In the genomic region with DNA sequence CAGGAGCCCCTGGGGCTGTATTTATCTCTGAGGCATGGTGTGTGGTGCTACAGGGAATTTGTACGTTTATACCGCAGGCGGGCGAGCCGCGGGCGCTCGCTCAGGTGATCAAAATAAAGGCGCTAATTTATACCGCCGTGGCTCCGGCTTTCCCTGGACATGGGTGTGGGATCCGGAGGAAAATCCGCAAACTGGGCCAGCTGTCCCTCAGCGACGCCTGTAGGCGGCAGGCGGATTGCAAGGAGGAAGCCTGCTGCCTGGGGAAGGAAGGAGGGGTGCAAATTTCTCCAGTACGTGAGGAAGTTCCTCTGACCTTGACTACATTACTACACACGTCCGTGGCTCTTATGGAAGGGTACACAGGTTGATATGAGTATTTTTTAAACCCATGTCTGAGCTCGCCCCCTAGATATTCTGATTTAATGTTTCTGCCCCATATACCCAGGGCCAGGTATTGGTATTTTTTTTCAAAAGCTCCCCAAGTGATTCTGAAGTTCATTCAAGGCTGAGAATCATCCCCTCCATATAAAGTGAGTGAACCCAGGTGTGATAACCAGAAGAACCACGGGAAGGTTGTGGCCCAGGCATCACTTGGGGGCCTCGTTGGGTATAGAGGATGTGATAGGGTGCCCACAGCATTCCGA, we compare ENCODE assay signal across 10 cellular contexts. TPM values are rescaled to one million over a fixed set of nuclear protein-coding genes. Genes with fewer than 3 reads are reported as not detected.
DNase-seq lines count a peak whose midpoint lies in the region; FAIRE-seq and TF ChIP-seq lines count a peak whose summit lies in the region.
"Had no signal": no experiment of that assay in that cellular context is flagged by ENCODE, and none has a peak within 500 bp of the region (broad histone marks: within the 10 kb centered on the region; RNA-seq: fewer than 3 reads in every experiment).

No MANE protein-coding gene starts in this region.

- no peak overlapping the region for H3K4ac ChIP-seq in trophoblast cell (ENCODE audit: low read depth, low read length)

- dilution Hi-C loops in endothelial cell of umbilical vein (cut with MboI; ENCODE audit: extremely low pct_ligation_motif_present, low sequenced_read_pairs), result no loop called here

- no peak overlapping the region for H4K8ac ChIP-seq in trophoblast cell (ENCODE audit: low read depth, low read length)

- intact Hi-C loops in endothelial cell of umbilical vein (cut with micrococcal nuclease) (no loop called here), OCI-LY7 (cut with micrococcal nuclease; ENCODE audit: unreplicated experiment) (no loop called here)

- POLR2A ChIA-PET in endothelial cell of umbilical vein (lab: Charles Lee), result no interaction called here
- POLR2A ChIA-PET in OCI-LY7 (lab: Charles Lee), result no interaction called here

- no peak overlapping the region for H4K91ac ChIP-seq in trophoblast cell (ENCODE audit: low read depth, low read length)

- no peak for FAIRE-seq in endothelial cell of umbilical vein (lab: Jason Lieb, UNC)
- FAIRE-seq: A204.1 had no signal

- no peaks in the 10 kb centered on the region for H3K9me1 ChIP-seq in endothelial cell of umbilical vein (replicated peaks; ENCODE audit: control insufficient read depth, extremely low read depth, insufficient read depth, low read length)

- H2AFZ ChIP-seq in endothelial cell of umbilical vein (ENCODE audit: low read depth, low read length) (no peak overlapping the region), trophoblast cell (ENCODE audit: insufficient read depth, low read length, poor library complexity) (no peak overlapping the region), OCI-LY7 (ENCODE audit: low read length) (no peak overlapping the region)

- H3K14ac ChIP-seq in trophoblast cell (ENCODE audit: low read length), result no peak overlapping the region

- no peak overlapping the region for H3K23ac ChIP-seq in trophoblast cell (ENCODE audit: low read length)

- no peak overlapping the region for H2BK12ac ChIP-seq in trophoblast cell (ENCODE audit: low read length)

- H3K4me2 ChIP-seq in endothelial cell of umbilical vein (ENCODE audit: insufficient read depth, low read length) (no peak overlapping the region), trophoblast cell (ENCODE audit: low read length) (no peak overlapping the region), OCI-LY7 (ENCODE audit: low read length) (no peak overlapping the region)

- BruUV-seq in endothelial cell of umbilical vein (replicated peaks; lab: Mats Ljungman, UMichigan) (no TSS peak), OCI-LY7 (replicated peaks; lab: Mats Ljungman, UMichigan) (no TSS peak)

- H3K4me1 ChIP-seq in endothelial cell of umbilical vein (ENCODE audit: control insufficient read depth, extremely low read depth, insufficient read depth, low read length), result no peaks in the 10 kb centered on the region
- peaks cover 4 to 6% of the 10 kb centered on the region in 2 experiments for H3K4me1 ChIP-seq in trophoblast cell (ENCODE audit: control insufficient read depth in 1 of 2, insufficient read depth in 2 of 2, low read length in 2 of 2)
- no peaks in the 10 kb centered on the region for H3K4me1 ChIP-seq in OCI-LY7 (ENCODE audit: insufficient read depth, low read length, poor library complexity, severe bottlenecking)

- H3K27me3 ChIP-seq in endothelial cell of umbilical vein (ENCODE audit: control insufficient read depth in 2 of 2, insufficient read depth in 2 of 2, low read length in 2 of 2) (peaks cover 63 to 73% of the 10 kb centered on the region in 2 experiments), trophoblast cell (ENCODE audit: insufficient read depth, low read length) (peaks cover 59% of the 10 kb centered on the region)

- no peak overlapping the region for H2AK5ac ChIP-seq in trophoblast cell (ENCODE audit: low read length)

- H3K36me3 ChIP-seq in endothelial cell of umbilical vein (ENCODE audit: control insufficient read depth in 2 of 2, extremely low read depth in 1 of 2, insufficient read depth in 2 of 2, low read length in 2 of 2) (no peaks in the 10 kb centered on the region), trophoblast cell (ENCODE audit: control insufficient read depth in 1 of 2, insufficient read depth in 2 of 2, low read length in 2 of 2) (no peaks in the 10 kb centered on the region), OCI-LY7 (ENCODE audit: insufficient read depth, low read length) (no peaks in the 10 kb centered on the region)

- H3K4me3 ChIP-seq in endothelial cell of umbilical vein (replicated peaks in 1 of 3; ENCODE audit: insufficient read depth in 1 of 3, low read depth in 1 of 3, low read length in 3 of 3) (no peak overlapping the region), trophoblast cell (ENCODE audit: low read depth, low read length) (no peak overlapping the region), OCI-LY7 (ENCODE audit: low read depth, low read length, poor library complexity, severe bottlenecking) (no peak overlapping the region)

- no peak overlapping the region for H3K27ac ChIP-seq in endothelial cell of umbilical vein (ENCODE audit: insufficient read depth, low read depth, low read length)
- no peak overlapping the region for H3K27ac ChIP-seq in trophoblast cell (ENCODE audit: low read depth, low read length)
- no peak overlapping the region for H3K27ac ChIP-seq in OCI-LY7 (ENCODE audit: low read depth, low read length, poor library complexity, severe bottlenecking)

- TF ChIP-seq CTCF in endothelial cell of umbilical vein (IDR thresholded peaks at IDR 0.05; ENCODE audit: extremely low read depth in 1 of 2, insufficient read depth in 1 of 2, low read depth in 1 of 2, low read length in 2 of 2) (peak; percentile 38 to 58), OCI-LY7 (conservative IDR thresholded peaks at IDR 0.05; ENCODE audit: low read length) (no peak)

- H3K9me3 ChIP-seq in endothelial cell of umbilical vein (replicated peaks; ENCODE audit: control insufficient read depth, insufficient read depth, low read length) (no peaks in the 10 kb centered on the region), trophoblast cell (ENCODE audit: insufficient read depth, low read depth, low read length) (peaks cover 11% of the 10 kb centered on the region), OCI-LY7 (ENCODE audit: low read length) (no peaks in the 10 kb centered on the region)

- no peak overlapping the region for H2BK5ac ChIP-seq in trophoblast cell (ENCODE audit: low read depth, low read length, poor library complexity)

- TF ChIP-seq POLR2A in endothelial cell of umbilical vein (IDR thresholded peaks at IDR 0.05; ENCODE audit: low read depth, low read length), result no peak

- no peaks in the 10 kb centered on the region for H3K79me2 ChIP-seq in endothelial cell of umbilical vein (ENCODE audit: control insufficient read depth, insufficient read depth, low read length)
- no peaks in the 10 kb centered on the region for H3K79me2 ChIP-seq in trophoblast cell (ENCODE audit: control insufficient read depth, insufficient read depth, low read length, poor library complexity)
- no peaks in the 10 kb centered on the region for H3K79me2 ChIP-seq in OCI-LY7 (ENCODE audit: insufficient read depth, low read depth, low read length)

- H3K9me2 ChIP-seq in OCI-LY7 (ENCODE audit: insufficient read depth, low read length), result no peaks in the 10 kb centered on the region

- H3K79me1 ChIP-seq in trophoblast cell (ENCODE audit: low read length), result no peaks in the 10 kb centered on the region

- H3K18ac ChIP-seq in trophoblast cell (ENCODE audit: low read length), result no peak overlapping the region

- no CpG with 5 or more reads among the region's 25 CpGs for WGBS in trophoblast cell (ENCODE audit: extremely low coverage, insufficient coverage, insufficient read length)

- CTCF ChIA-PET in endothelial cell of umbilical vein (lab: Charles Lee), result interaction anchor here (0.7 to 7.8 kb wide), 4 partner anchors 9 to 269 kb away, joined by 3 to 62 read pairs (median 16); no protein-coding TSS in a partner anchor
- CTCF ChIA-PET in OCI-LY7 (lab: Charles Lee; ENCODE audit: unreplicated experiment), result no interaction called here

- peak; percentile 72 for DNase-seq in DMS 273 (lab: John Stamatoyannopoulos, UW; ENCODE audit: unreplicated experiment)
- no peak for DNase-seq in DMS 273 treated with DMSO at 0.1 percent for 48 hours (lab: John Stamatoyannopoulos, UW)
- DNase-seq in NCI-H2227 (lab: John Stamatoyannopoulos, UW; ENCODE audit: unreplicated experiment), result peak; percentile 53
- no peak for DNase-seq in endothelial cell of umbilical vein (ENCODE audit: low read depth, low spot score)
- peak; percentile 45 to 51 for DNase-seq in trophoblast cell
- no peak for DNase-seq in stimulated activated CD4-positive, alpha-beta T cell treated with anti-CD3 and anti-CD28 coated beads, Interleukin-15, amount 100 ng/mL, for 24 hours
- DNase-seq in CD1c-positive myeloid dendritic cell (ENCODE audit: extremely low spot score), result no peak
- DNase-seq in OCI-LY7 (ENCODE audit: low spot score), result no peak

- no peak overlapping the region for H4K12ac ChIP-seq in trophoblast cell (ENCODE audit: low read depth, low read length)

- H3K9ac ChIP-seq in endothelial cell of umbilical vein (replicated peaks; ENCODE audit: extremely low read depth, insufficient read depth, low read length) (no peak overlapping the region), trophoblast cell (ENCODE audit: low read length) (no peak overlapping the region)

- H2BK120ac ChIP-seq in trophoblast cell (ENCODE audit: insufficient read depth, low read length, poor library complexity), result no peak overlapping the region

- no peaks in the 10 kb centered on the region for H4K20me1 ChIP-seq in endothelial cell of umbilical vein (replicated peaks; ENCODE audit: control insufficient read depth, extremely low read depth, insufficient read depth, low read length)
- no peaks in the 10 kb centered on the region for H4K20me1 ChIP-seq in OCI-LY7 (ENCODE audit: insufficient read depth, low read length)

RNA-seq across cellular contexts. Expression of a gene that starts 2.8 kb away (rescaled TPM):
- total RNA-seq in endothelial cell of umbilical vein (not detected in 2 replicates), OCI-LY7 (2022) (not detected in 2 replicates)
- not detected in 2 replicates for polyA plus RNA-seq in endothelial cell of umbilical vein
- polyA plus RNA-seq in endothelial cell of umbilical vein (2011; cell fraction: cytosol; rRNA removed), result not detected in 2 replicates
- not detected in 2 replicates for polyA plus RNA-seq in endothelial cell of umbilical vein (2011; cell fraction: nucleus; rRNA removed)
- polyA plus RNA-seq in endothelial cell of umbilical vein (2012), result not detected in 2 replicates
- not detected in 2 replicates for polyA minus RNA-seq in endothelial cell of umbilical vein
- not detected for polyA minus RNA-seq in endothelial cell of umbilical vein (2011; cell fraction: cytosol; rRNA and poly(A)+ RNA removed)
- not detected in 2 replicates for polyA minus RNA-seq in endothelial cell of umbilical vein (2011; cell fraction: nucleus; rRNA and poly(A)+ RNA removed)
- 0.07 and 0.14 TPM in 2 replicates for polyA plus RNA-seq in trophoblast cell (2013)
- not detected in 2 replicates for total RNA-seq in OCI-LY7 (2014; rRNA removed; shearing (Covaris generic))
- total RNA-seq: T-helper 2 cell treated with Interferon-gamma antibody and Interleukin-4, amounts not matched to agents 100 ng/mL and 5 ng/mL, for 36 hours had no signal

RNA-seq across cellular contexts. Expression of a gene that starts 12.5 kb away (rescaled TPM):
- total RNA-seq in endothelial cell of umbilical vein (not detected in 2 replicates), OCI-LY7 (2022) (not detected in 2 replicates)
- polyA plus RNA-seq in endothelial cell of umbilical vein, result not detected in 2 replicates
- not detected in 2 replicates for polyA plus RNA-seq in endothelial cell of umbilical vein (2011; cell fraction: cytosol; rRNA removed)
- polyA plus RNA-seq in endothelial cell of umbilical vein (2011; cell fraction: nucleus; rRNA removed), result not detected in 2 replicates
- 0.09 TPM in 1 of 2 replicates, not detected in the other for polyA plus RNA-seq in endothelial cell of umbilical vein (2012)
- polyA minus RNA-seq in endothelial cell of umbilical vein, result not detected in 2 replicates
- not detected for polyA minus RNA-seq in endothelial cell of umbilical vein (2011; cell fraction: cytosol; rRNA and poly(A)+ RNA removed)
- not detected in 2 replicates for polyA minus RNA-seq in endothelial cell of umbilical vein (2011; cell fraction: nucleus; rRNA and poly(A)+ RNA removed)
- 0.12 and 0.16 TPM in 2 replicates for polyA plus RNA-seq in trophoblast cell (2013)
- total RNA-seq in OCI-LY7 (2014; rRNA removed; shearing (Covaris generic)), result not detected in 2 replicates
- total RNA-seq: T-helper 2 cell treated with Interferon-gamma antibody and Interleukin-4, amounts not matched to agents 100 ng/mL and 5 ng/mL, for 36 hours had no signal

Comparison
In these comparisons a context has a peak if more than half of its experiments do, and no peak if none do; other contexts are left out.
1. DNase-seq: peak in DMS 273 (single experiment), NCI-H2227 (single experiment) and trophoblast cell (2 of 2); none in DMS 273 treated with DMSO at 0.1 percent for 48 hours (single experiment), endothelial cell of umbilical vein (single experiment), stimulated activated CD4-positive, alpha-beta T cell treated with anti-CD3 and anti-CD28 coated beads, Interleukin-15, amount 100 ng/mL, for 24 hours (single experiment), CD1c-positive myeloid dendritic cell (single experiment) and OCI-LY7 (single experiment).